ENCODE assay signal across 8 cellular contexts in the genomic region with DNA sequence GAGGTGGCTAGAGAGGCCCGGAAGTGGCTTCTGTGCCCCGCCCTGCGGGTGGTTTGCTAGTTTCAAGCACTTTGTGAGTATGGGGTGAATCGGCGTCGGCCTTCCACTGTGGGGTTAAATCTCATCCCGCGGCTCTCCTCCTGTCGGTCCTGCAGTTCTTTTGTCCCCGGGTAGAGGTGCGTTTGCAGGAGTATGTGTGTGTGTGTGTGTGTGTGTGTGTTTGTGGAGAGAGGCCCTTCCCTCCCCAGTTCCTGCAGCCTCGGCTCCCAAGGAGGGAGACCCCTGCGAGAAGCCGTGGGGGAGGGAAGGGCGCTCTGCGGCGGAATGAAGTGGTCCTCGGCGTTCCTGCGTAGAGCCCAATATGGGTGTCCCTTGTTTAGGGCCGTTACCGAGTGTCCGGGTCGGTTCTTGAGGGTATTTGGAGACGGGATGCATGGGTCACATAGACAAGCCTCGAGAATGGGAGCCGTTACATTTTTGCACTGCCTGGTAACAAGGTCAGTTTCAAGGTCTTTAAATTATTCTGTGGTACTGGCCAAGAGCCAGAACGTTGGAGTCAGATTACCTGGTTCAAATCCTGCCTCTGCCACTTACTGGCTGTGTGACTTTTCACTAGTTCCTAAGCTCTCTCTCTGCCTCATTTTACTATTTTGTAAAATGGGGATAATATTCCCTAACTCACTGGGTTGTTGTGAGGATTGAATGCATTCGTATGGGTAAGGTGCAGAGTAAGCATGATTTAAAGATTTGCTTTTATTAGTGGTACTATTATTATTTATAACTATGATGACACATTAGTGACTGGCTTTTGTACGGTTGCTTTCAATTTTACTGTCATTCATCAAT. TPM values are rescaled to one million over a fixed set of nuclear protein-coding genes. Genes with fewer than 3 reads are reported as not detected.
DNase-seq lines count a peak whose midpoint lies in the region; ATAC-seq and TF ChIP-seq lines count a peak whose summit lies in the region.

Gene ZKSCAN3 (plus strand): TSS at position 56 of the 846 bp plus-strand sequence. CDS start 9,640 bp downstream, outside the sequence.

- peak within 1 kb of the TSS; percentile 77 for H3K4me2 ChIP-seq in DND-41 (ENCODE audit: insufficient read depth, low read length)

- H3K4me3 ChIP-seq in DND-41 (ENCODE audit: low read depth in 1 of 2, low read length in 2 of 2) = peak within 1 kb of the TSS; percentile 72 to 91
- peak within 1 kb of the TSS; percentile 88 for H3K4me3 ChIP-seq in fibroblast of pulmonary artery (replicated peaks; ENCODE audit: low read depth, low read length)

- peak within 1 kb of the TSS; percentile 91 for H3K27ac ChIP-seq in DND-41 (ENCODE audit: low read length)

- peaks cover 8% of the 10 kb centered on the region for H3K36me3 ChIP-seq in DND-41 (ENCODE audit: insufficient read depth, low read length)

- TF ChIP-seq CTCF in DND-41 (IDR thresholded peaks at IDR 0.05; ENCODE audit: borderline replicate concordance, extremely low read depth, low read length, poor library complexity, severe bottlenecking) (no peak), fibroblast of pulmonary artery (IDR thresholded peaks at IDR 0.05; ENCODE audit: low read length, missing control alignments) (no peak)

- peaks cover 21% of the 10 kb centered on the region for H3K4me1 Mint-ChIP-seq in activated T-helper 17 cell treated with anti-CD3 and anti-CD28 coated beads, Interleukin-2, amount 50 U/mL, for 72 hours
- H3K4me1 Mint-ChIP-seq in natural killer cell treated with Interleukin-12 subunit alpha and Interleukin-12 subunit beta and Interleukin-15 and Interleukin-18, amount 100 ng/mL, for 72 hours (ENCODE audit: low read depth in 2 of 2) = peaks cover 19 to 29% of the 10 kb centered on the region in 2 donors

- DNase-seq in DND-41 (peak; percentile 89), RPMI8226 (peak; percentile 93), fibroblast of pulmonary artery (ENCODE audit: low read depth) (peak; percentile 79)
- peak; percentile 92 for DNase-seq in natural killer cell treated with Interleukin-12 subunit alpha and Interleukin-12 subunit beta and Interleukin-15 and Interleukin-18, amount 100 ng/mL, for 72 hours (ENCODE audit: low spot score)
- DNase-seq in stimulated activated naive CD8-positive, alpha-beta T cell treated with anti-CD3 and anti-CD28 coated beads, Interleukin-15, Interleukin-2, amounts not matched to agents 100 U/mL and 50 U/mL, for 24 hours = peak; percentile 87

- H3K9me3 Mint-ChIP-seq in activated T-helper 17 cell treated with anti-CD3 and anti-CD28 coated beads, Interleukin-2, amount 50 U/mL, for 72 hours = no peaks in the 10 kb centered on the region
- H3K9me3 Mint-ChIP-seq in natural killer cell treated with Interleukin-12 subunit alpha and Interleukin-12 subunit beta and Interleukin-15 and Interleukin-18, amount 100 ng/mL, for 72 hours = no peaks in the 10 kb centered on the region

- peak within 1 kb of the TSS; percentile 83 for H3K9ac ChIP-seq in DND-41 (ENCODE audit: low read depth, low read length)

- peak within 1 kb of the TSS; percentile 90 for H3K27ac Mint-ChIP-seq in activated T-helper 17 cell treated with anti-CD3 and anti-CD28 coated beads, Interleukin-2, amount 50 U/mL, for 72 hours
- peak within 1 kb of the TSS; percentile 75 to 93 for H3K27ac Mint-ChIP-seq in natural killer cell treated with Interleukin-12 subunit alpha and Interleukin-12 subunit beta and Interleukin-15 and Interleukin-18, amount 100 ng/mL, for 72 hours

- TF ChIP-seq RAD21 in Ishikawa (IDR thresholded peaks at IDR 0.05; ENCODE audit: low read depth) = no peak

- ATAC-seq in DND-41 (ENCODE audit: insufficient read depth, low read depth) (peak; percentile 100), GM21576 (IDR thresholded peaks at IDR 0.05; ENCODE audit: unreplicated experiment) (peak; percentile 97)
- ATAC-seq in activated T-helper 17 cell treated with anti-CD3 and anti-CD28 coated beads, Interleukin-2, amount 50 U/mL, for 72 hours (replicated peaks) = peak; percentile 100
- peak; percentile 97 to 99 for ATAC-seq in natural killer cell treated with Interleukin-12 subunit alpha and Interleukin-12 subunit beta and Interleukin-15 and Interleukin-18, amount 100 ng/mL, for 72 hours
- ATAC-seq in stimulated activated naive CD8-positive, alpha-beta T cell treated with anti-CD3 and anti-CD28 coated beads, Interleukin-15, Interleukin-2, amounts not matched to agents 100 U/mL and 50 U/mL, for 24 hours = peak; percentile 99

- TF ChIP-seq EP300 in Ishikawa (IDR thresholded peaks at IDR 0.05; ENCODE audit: borderline replicate concordance) = no peak

- peaks cover 41% of the 10 kb centered on the region for H3K79me2 ChIP-seq in DND-41 (ENCODE audit: insufficient read depth, low read length)

- peak within 1 kb of the TSS; percentile 99 for H2AFZ ChIP-seq in DND-41 (ENCODE audit: low read depth, low read length)

- peaks cover 17% of the 10 kb centered on the region for H3K27me3 Mint-ChIP-seq in activated T-helper 17 cell treated with anti-CD3 and anti-CD28 coated beads, Interleukin-2, amount 50 U/mL, for 72 hours
- peaks cover 8 to 15% of the 10 kb centered on the region in 2 donors for H3K27me3 Mint-ChIP-seq in natural killer cell treated with Interleukin-12 subunit alpha and Interleukin-12 subunit beta and Interleukin-15 and Interleukin-18, amount 100 ng/mL, for 72 hours

- H3K9me3 ChIP-seq in DND-41 (ENCODE audit: insufficient read depth, low read length, severe bottlenecking) = no peaks in the 10 kb centered on the region

- peaks cover 33% of the 10 kb centered on the region for H3K4me1 ChIP-seq in DND-41 (ENCODE audit: insufficient read depth, low read length)

- H3K36me3 Mint-ChIP-seq in activated T-helper 17 cell treated with anti-CD3 and anti-CD28 coated beads, Interleukin-2, amount 50 U/mL, for 72 hours (ENCODE audit: low read depth) = no peaks in the 10 kb centered on the region
- no peaks in the 10 kb centered on the region for H3K36me3 Mint-ChIP-seq in natural killer cell treated with Interleukin-12 subunit alpha and Interleukin-12 subunit beta and Interleukin-15 and Interleukin-18, amount 100 ng/mL, for 72 hours

- H3K27me3 ChIP-seq in DND-41 (ENCODE audit: insufficient read depth, low read length, poor library complexity) = peaks cover 19% of the 10 kb centered on the region

- no peaks in the 10 kb centered on the region for H4K20me1 ChIP-seq in DND-41 (ENCODE audit: insufficient read depth, low read length)

- H3K4me3 Mint-ChIP-seq in activated T-helper 17 cell treated with anti-CD3 and anti-CD28 coated beads, Interleukin-2, amount 50 U/mL, for 72 hours = peak within 1 kb of the TSS; percentile 94
- H3K4me3 Mint-ChIP-seq in natural killer cell treated with Interleukin-12 subunit alpha and Interleukin-12 subunit beta and Interleukin-15 and Interleukin-18, amount 100 ng/mL, for 72 hours = peak within 1 kb of the TSS; percentile 93

TF ChIP-seq in Ishikawa, 13 proteins besides CTCF, POLR2A, EP300 and RAD21:
- 0 out of 2 replicates have a peak, but pooled peaks have one; percentile 16 for TF ChIP-seq TCF12 (IDR thresholded peaks at IDR 0.05; ENCODE audit: low read depth)
- no peak for TF ChIP-seq YY1 (IDR thresholded peaks at IDR 0.05; ENCODE audit: low read depth)
- TF ChIP-seq USF1 (IDR thresholded peaks at IDR 0.05) = no peak
- no peak for TF ChIP-seq TEAD4 (IDR thresholded peaks at IDR 0.05)
- peak; percentile 55 for TF ChIP-seq NFIC (IDR thresholded peaks at IDR 0.05)
- TF ChIP-seq TAF1 (IDR thresholded peaks at IDR 0.05; ENCODE audit: low read depth) = peak; percentile 85
- peak; percentile 43; the same call in 1 of the 2 replicates for TF ChIP-seq FOXM1 (IDR thresholded peaks at IDR 0.05; ENCODE audit: borderline replicate concordance, low read depth)
- peak; percentile 66; the same call in 1 of the 2 replicates for TF ChIP-seq ZBTB7A (IDR thresholded peaks at IDR 0.05; ENCODE audit: low read depth)
- TF ChIP-seq, protein P1, sequence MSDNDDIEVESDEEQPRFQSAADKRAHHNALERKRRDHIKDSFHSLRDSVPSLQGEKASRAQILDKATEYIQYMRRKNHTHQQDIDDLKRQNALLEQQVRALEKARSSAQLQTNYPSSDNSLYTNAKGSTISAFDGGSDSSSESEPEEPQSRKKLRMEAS (IDR thresholded peaks at IDR 0.05) = peak; percentile 43; the same call in 1 of the 2 replicates
TF ChIP-seq in Ishikawa: peak in this region for 6.

RNA-seq across cellular contexts. Expression of gene ZKSCAN3, which starts in this region (rescaled TPM):
- 1 to 10 TPM; 1.5 to 2.6 TPM for total RNA-seq in activated T-helper 17 cell treated with anti-CD3 and anti-CD28 coated beads, Interleukin-2, amount 50 U/mL, for 72 hours
- total RNA-seq in natural killer cell treated with Interleukin-12 subunit alpha and Interleukin-12 subunit beta and Interleukin-15 and Interleukin-18, amount 100 ng/mL, for 72 hours = 1 to 10 TPM; 3.1 to 4.6 TPM

Comparison
In these comparisons a context has a peak if more than half of its experiments do, and no peak if none do; other contexts are left out.
1. Peak in every context shown above with its lines: DNase-seq, ATAC-seq, H3K4me3 ChIP-seq and H3K27ac ChIP-seq.